ENCODE assay signal across 18 cellular contexts in the genomic region with DNA sequence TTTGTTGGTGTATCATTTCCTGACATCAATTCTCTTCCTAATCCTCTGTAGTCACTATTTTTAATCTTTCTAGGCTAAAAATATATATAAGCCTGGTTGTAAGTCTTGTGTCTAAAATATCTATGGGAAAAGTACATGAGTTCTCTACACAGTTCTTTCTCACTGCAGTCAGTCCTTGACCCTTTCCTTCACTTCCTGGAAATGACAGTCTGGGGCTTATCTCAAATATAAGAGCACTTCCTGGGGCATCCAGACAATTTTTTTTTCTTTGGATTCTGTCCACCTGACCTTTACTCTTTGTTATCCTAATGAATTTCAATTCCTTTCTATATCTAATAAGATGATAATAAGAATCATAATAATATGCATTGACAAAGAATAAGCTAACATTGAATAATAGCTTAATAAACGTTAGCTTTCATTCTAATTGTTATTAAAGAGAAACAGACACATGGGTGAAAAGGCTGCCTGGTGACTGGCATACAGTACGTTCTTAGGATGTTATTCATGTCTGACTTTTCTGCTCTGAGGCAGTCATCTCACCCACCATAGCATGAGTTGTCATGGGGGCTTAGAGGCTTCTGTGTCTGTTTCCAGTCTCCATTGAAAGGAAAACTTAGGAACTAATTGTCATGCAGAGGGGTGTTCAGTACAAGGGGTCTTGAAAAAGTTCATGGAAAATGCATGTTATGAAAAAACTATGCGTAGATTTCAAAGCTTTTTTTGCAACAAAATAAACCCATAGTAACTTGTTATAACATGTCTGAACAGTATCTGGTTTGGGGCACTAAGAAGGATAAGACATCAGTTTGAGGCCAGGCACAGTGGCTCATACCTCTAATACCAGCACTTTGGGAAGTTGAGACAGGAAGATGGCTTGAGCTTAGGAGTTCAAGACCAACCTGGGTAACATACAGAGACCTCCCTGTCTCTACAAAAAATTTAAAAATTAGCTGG.
"Had no signal": no experiment of that assay in that cellular context is flagged by ENCODE, and none has a peak within 500 bp of the region (broad histone marks: within the 10 kb centered on the region; RNA-seq: fewer than 3 reads in every experiment).

No MANE protein-coding gene starts in this region.

- DNase-seq: activated CD4-positive, alpha-beta T cell treated with anti-CD3 and anti-CD28 coated beads, Interleukin-2, amount 10 ng/mL, durations not matched to agents 7 days and 5 days; activated CD4-positive, CD25-positive, alpha-beta regulatory T cell; activated CD8-positive, alpha-beta memory T cell treated with anti-CD3 and anti-CD28 coated beads, Interleukin-2, amount 50 U/mL, for 48 hours; activated naive CD8-positive, alpha-beta T cell treated with anti-CD3 and anti-CD28 coated beads for 36 hours; activated T-cell treated with anti-CD3 and anti-CD28 coated beads, Interleukin-2, amount 50 U/mL, for 72 hours; body of pancreas; foreskin melanocyte; islet precursor cell; mesendoderm; natural killer cell; SJCRH30; T-helper 2 cell; trophoblast cell had no signal

- H3K4me1 Mint-ChIP-seq: activated CD4-positive, alpha-beta T cell treated with anti-CD3 and anti-CD28 coated beads, Interleukin-2, amount 10 ng/mL, durations not matched to agents 7 days and 5 days; activated naive CD8-positive, alpha-beta T cell treated with anti-CD3 and anti-CD28 coated beads for 36 hours; natural killer cell had no signal

- H3K27me3 Mint-ChIP-seq: activated naive CD8-positive, alpha-beta T cell treated with anti-CD3 and anti-CD28 coated beads for 36 hours; stimulated activated naive CD8-positive, alpha-beta T cell treated with anti-CD3 and anti-CD28 coated beads, Interleukin-15, Interleukin-2, amounts not matched to agents 100 ng/mL and 50 ng/mL, for 24 hours had no signal

- H3K4me3 Mint-ChIP-seq: activated CD4-positive, alpha-beta T cell treated with anti-CD3 and anti-CD28 coated beads, Interleukin-2, amount 10 ng/mL, durations not matched to agents 7 days and 5 days; activated naive CD8-positive, alpha-beta T cell treated with anti-CD3 and anti-CD28 coated beads for 36 hours; activated T-cell treated with anti-CD3 and anti-CD28 coated beads, Interleukin-2, amount 50 U/mL, for 72 hours; natural killer cell; stimulated activated naive CD8-positive, alpha-beta T cell treated with anti-CD3 and anti-CD28 coated beads, Interleukin-15, Interleukin-2, amounts not matched to agents 100 ng/mL and 50 ng/mL, for 24 hours had no signal

- FAIRE-seq: endometrium, TTC549 had no signal

- H3K36me3 Mint-ChIP-seq: activated naive CD8-positive, alpha-beta T cell treated with anti-CD3 and anti-CD28 coated beads for 36 hours; natural killer cell had no signal

- H3K27ac Mint-ChIP-seq: activated CD4-positive, alpha-beta T cell treated with anti-CD3 and anti-CD28 coated beads, Interleukin-2, amount 10 ng/mL, durations not matched to agents 7 days and 5 days; activated naive CD8-positive, alpha-beta T cell treated with anti-CD3 and anti-CD28 coated beads for 36 hours; activated T-cell treated with anti-CD3 and anti-CD28 coated beads, Interleukin-2, amount 50 U/mL, for 72 hours; natural killer cell; stimulated activated naive CD8-positive, alpha-beta T cell treated with anti-CD3 and anti-CD28 coated beads, Interleukin-15, Interleukin-2, amounts not matched to agents 100 ng/mL and 50 ng/mL, for 24 hours had no signal

- H3K27me3 ChIP-seq: body of pancreas, right atrium auricular region, SJCRH30, suprapubic skin had no signal

- H3K4me3 ChIP-seq: body of pancreas, right atrium auricular region, SJCRH30, suprapubic skin had no signal

- H3K27ac ChIP-seq: body of pancreas, right atrium auricular region, SJCRH30, suprapubic skin had no signal

- H3K9me3 Mint-ChIP-seq: activated CD4-positive, alpha-beta T cell treated with anti-CD3 and anti-CD28 coated beads, Interleukin-2, amount 10 ng/mL, durations not matched to agents 7 days and 5 days; activated naive CD8-positive, alpha-beta T cell treated with anti-CD3 and anti-CD28 coated beads for 36 hours; activated T-cell treated with anti-CD3 and anti-CD28 coated beads, Interleukin-2, amount 50 U/mL, for 72 hours; natural killer cell; stimulated activated naive CD8-positive, alpha-beta T cell treated with anti-CD3 and anti-CD28 coated beads, Interleukin-15, Interleukin-2, amounts not matched to agents 100 ng/mL and 50 ng/mL, for 24 hours had no signal
